In the genomic region with DNA sequence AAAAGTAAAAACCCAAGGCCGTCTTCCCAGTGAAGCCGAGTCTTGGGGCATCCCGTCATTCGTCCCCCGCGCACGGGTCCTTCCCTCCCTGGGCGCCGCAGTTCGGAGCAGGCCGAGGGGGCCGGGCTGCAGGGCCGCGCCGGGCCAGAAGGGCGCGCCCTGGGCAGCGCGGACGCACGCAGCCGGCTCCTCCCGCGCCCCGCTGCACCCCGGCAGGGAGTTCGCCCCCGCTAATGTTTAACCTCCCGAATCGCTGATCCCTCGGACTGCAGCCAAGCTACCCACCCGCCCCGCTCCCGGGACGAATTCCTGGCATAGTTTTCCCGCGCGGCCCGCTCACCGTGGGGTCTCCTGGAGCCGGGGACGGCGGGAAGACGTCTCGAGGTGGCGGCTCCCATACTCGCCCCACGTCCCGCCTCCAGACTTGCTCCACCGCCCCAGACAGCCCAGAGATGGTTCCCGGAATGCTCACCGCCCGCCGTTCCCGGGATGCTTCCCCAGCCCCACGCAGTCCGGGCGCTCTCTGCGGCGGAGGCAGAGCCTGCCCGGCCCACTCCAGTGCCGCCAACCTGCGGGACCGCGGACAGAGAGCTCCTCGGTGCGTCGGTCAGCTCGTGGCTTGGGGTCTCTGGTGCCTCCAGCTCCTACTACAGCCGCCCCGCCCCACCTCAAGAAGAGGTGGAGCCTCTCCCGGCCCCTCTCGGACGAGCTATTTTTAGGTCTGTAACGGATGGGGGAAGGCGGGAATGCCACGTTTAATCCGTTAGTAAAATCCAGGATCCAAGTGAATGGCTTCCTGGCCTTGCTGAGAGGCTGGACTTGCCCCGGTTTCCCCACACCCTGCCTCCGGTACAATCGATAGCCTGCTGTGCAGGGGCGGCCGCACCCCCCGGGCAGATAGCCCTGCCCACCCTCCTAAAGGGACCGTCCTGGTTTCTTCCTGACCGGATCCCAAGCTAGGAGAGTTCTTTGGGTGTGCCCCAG, we compare ENCODE assay signal across 1 cellular context.
TF ChIP-seq lines count a peak whose summit lies in the region.

TSS of gene DZIP1L (minus strand) at position 621 of the 984 bp plus-strand sequence. CDS start 11,637 bp downstream, outside the sequence.

TF ChIP-seq in SK-N-SH, 30 proteins besides CTCF, POLR2A, EP300 and RAD21 (continued from another document):
- TF ChIP-seq REST (IDR thresholded peaks at IDR 0.05; ENCODE audit: low read depth, low read length) = no peak
- no peak for TF ChIP-seq EZH2phosphoT487 (IDR thresholded peaks at IDR 0.05; ENCODE audit: borderline replicate concordance, low read depth)
- peak; percentile 31; the same call in 1 of the 2 replicates for TF ChIP-seq SIN3A (IDR thresholded peaks at IDR 0.05; ENCODE audit: borderline replicate concordance, low read depth, low read length)
- TF ChIP-seq FOXM1 (IDR thresholded peaks at IDR 0.05; ENCODE audit: low read depth) = 0 out of 2 replicates have a peak, but pooled peaks have one; percentile 9
- TF ChIP-seq CHD2 (IDR thresholded peaks at IDR 0.05; ENCODE audit: low read length, partially characterized antibody) = no peak
- no peak for TF ChIP-seq YY1 (IDR thresholded peaks at IDR 0.05; ENCODE audit: low read depth)
- TF ChIP-seq NRF1 (IDR thresholded peaks at IDR 0.05; ENCODE audit: low read depth, low read length) = 0 out of 2 replicates have a peak, but pooled peaks have one; percentile 29
- no peak for TF ChIP-seq RCOR1 (IDR thresholded peaks at IDR 0.05; ENCODE audit: low read length)
- TF ChIP-seq TEAD4 (IDR thresholded peaks at IDR 0.05; ENCODE audit: borderline replicate concordance, insufficient read depth) = no peak
- no peak for TF ChIP-seq ELF1 (IDR thresholded peaks at IDR 0.05)
- no peak for TF ChIP-seq JUND (IDR thresholded peaks at IDR 0.05)
- 0 out of 2 replicates have a peak, but pooled peaks have one; percentile 7 for TF ChIP-seq RXRA (IDR thresholded peaks at IDR 0.05; ENCODE audit: borderline replicate concordance, low read depth)
- peak; percentile 29 for TF ChIP-seq SMC3 (IDR thresholded peaks at IDR 0.05; ENCODE audit: low read depth, low read length)
- TF ChIP-seq, protein P1, sequence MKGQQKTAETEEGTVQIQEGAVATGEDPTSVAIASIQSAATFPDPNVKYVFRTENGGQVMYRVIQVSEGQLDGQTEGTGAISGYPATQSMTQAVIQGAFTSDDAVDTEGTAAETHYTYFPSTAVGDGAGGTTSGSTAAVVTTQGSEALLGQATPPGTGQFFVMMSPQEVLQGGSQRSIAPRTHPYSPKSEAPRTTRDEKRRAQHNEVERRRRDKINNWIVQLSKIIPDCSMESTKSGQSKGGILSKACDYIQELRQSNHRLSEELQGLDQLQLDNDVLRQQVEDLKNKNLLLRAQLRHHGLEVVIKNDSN (IDR thresholded peaks at IDR 0.05; ENCODE audit: borderline replicate concordance, low read depth) = no peak
- TF ChIP-seq NFIC (IDR thresholded peaks at IDR 0.05; ENCODE audit: borderline replicate concordance) = 0 out of 2 replicates have a peak, but pooled peaks have one; percentile 26
- peak; percentile 23; the same call in 1 of the 2 replicates for TF ChIP-seq MXI1 (IDR thresholded peaks at IDR 0.05; ENCODE audit: low read depth, low read length)
- peak; percentile 80 for TF ChIP-seq POLR2AphosphoS5 (IDR thresholded peaks at IDR 0.05; ENCODE audit: low read depth, low read length)
- peak; percentile 92; the same call in 1 of the 2 replicates for TF ChIP-seq MEF2A (IDR thresholded peaks at IDR 0.05; ENCODE audit: borderline replicate concordance, low read depth)
- no peak for TF ChIP-seq RFX5 (IDR thresholded peaks at IDR 0.05; ENCODE audit: low read length)
- TF ChIP-seq, protein P2, sequence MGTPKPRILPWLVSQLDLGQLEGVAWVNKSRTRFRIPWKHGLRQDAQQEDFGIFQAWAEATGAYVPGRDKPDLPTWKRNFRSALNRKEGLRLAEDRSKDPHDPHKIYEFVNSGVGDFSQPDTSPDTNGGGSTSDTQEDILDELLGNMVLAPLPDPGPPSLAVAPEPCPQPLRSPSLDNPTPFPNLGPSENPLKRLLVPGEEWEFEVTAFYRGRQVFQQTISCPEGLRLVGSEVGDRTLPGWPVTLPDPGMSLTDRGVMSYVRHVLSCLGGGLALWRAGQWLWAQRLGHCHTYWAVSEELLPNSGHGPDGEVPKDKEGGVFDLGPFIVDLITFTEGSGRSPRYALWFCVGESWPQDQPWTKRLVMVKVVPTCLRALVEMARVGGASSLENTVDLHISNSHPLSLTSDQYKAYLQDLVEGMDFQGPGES (IDR thresholded peaks at IDR 0.05; ENCODE audit: low read depth, low read length) = no peak
- TF ChIP-seq, protein P3, sequence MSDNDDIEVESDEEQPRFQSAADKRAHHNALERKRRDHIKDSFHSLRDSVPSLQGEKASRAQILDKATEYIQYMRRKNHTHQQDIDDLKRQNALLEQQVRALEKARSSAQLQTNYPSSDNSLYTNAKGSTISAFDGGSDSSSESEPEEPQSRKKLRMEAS (IDR thresholded peaks at IDR 0.05; ENCODE audit: low read depth) = peak; percentile 50
- TF ChIP-seq, protein P4, sequence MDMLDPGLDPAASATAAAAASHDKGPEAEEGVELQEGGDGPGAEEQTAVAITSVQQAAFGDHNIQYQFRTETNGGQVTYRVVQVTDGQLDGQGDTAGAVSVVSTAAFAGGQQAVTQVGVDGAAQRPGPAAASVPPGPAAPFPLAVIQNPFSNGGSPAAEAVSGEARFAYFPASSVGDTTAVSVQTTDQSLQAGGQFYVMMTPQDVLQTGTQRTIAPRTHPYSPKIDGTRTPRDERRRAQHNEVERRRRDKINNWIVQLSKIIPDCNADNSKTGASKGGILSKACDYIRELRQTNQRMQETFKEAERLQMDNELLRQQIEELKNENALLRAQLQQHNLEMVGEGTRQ (IDR thresholded peaks at IDR 0.05; ENCODE audit: borderline replicate concordance, low read depth, low read length) = no peak
- TF ChIP-seq TCF12 (IDR thresholded peaks at IDR 0.05) = 0 out of 2 replicates have a peak, but pooled peaks have one; percentile 4
- TF ChIP-seq ZBTB33 (IDR thresholded peaks at IDR 0.05; ENCODE audit: borderline replicate concordance, low read depth) = no peak
